1 cellular context compared by ENCODE assay signal in genomic region chr5:140298183-140298601, GRCh38.
TF ChIP-seq lines count a peak whose summit lies in the region.

No MANE protein-coding gene starts in this region.

TF ChIP-seq in K562, 482 proteins besides CTCF, POLR2A, EP300 and RAD21:
- TF ChIP-seq, protein P1, sequence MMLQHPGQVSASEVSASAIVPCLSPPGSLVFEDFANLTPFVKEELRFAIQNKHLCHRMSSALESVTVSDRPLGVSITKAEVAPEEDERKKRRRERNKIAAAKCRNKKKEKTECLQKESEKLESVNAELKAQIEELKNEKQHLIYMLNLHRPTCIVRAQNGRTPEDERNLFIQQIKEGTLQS (IDR thresholded peaks at IDR 0.05), result 0 out of 2 replicates have a peak, but pooled peaks have one; percentile 9
- TF ChIP-seq, protein P1 (CRISPR knock-in tag; conservative IDR thresholded peaks at IDR 0.05), result no peak
- no peak for TF ChIP-seq ZZZ3 (IDR thresholded peaks at IDR 0.05)
